30 cellular contexts compared by ENCODE assay signal in genomic region chr10:31923389-31923788, GRCh38.
"Had no signal": no experiment of that assay in that cellular context is flagged by ENCODE, and none has a peak within 500 bp of the region (broad histone marks: within the 10 kb centered on the region; RNA-seq: fewer than 3 reads in every experiment).

No MANE protein-coding gene starts in this region.

- H3K9me3 ChIP-seq: left ventricle myocardium inferior, neutrophil, ovary, right atrium auricular region, right lobe of liver, stomach, testis, thyroid gland, upper lobe of right lung had no signal

- ATAC-seq: natural killer cell; right lobe of liver; stimulated activated memory B cell treated with anti-CD40 and anti-IgM and Interleukin-4, amounts not matched to agents 10 μg/mL and 1 μg/mL and 100 μg/mL, for 72 hours; upper lobe of right lung had no signal

- H3K27ac Mint-ChIP-seq: mesothelial cell of epicardium; nephron progenitor cell; neural progenitor cell; progenitor cell of endocrine pancreas; stimulated activated memory B cell treated with anti-CD40 and anti-IgM and Interleukin-4, amounts not matched to agents 10 μg/mL and 1 μg/mL and 100 μg/mL, for 72 hours had no signal

- DNase-seq: hypothalamus; immature natural killer cell; islet precursor cell; left ventricle myocardium inferior; mesendoderm; naive B cell; natural killer cell; nephron progenitor cell; occipital lobe; ovary; right lobe of liver; stimulated activated CD4-positive, alpha-beta T cell treated with anti-CD3 and anti-CD28 coated beads, Interleukin-1b, Interleukin-23, amount 100 ng/mL, for 48 hours; stimulated activated CD4-positive, alpha-beta T cell treated with anti-CD3 and anti-CD28 coated beads, Interleukin-2, amount 100 ng/mL, for 48 hours; stimulated activated CD4-positive, alpha-beta T cell treated with anti-CD3 and anti-CD28 coated beads, Interleukin-4, amount 100 ng/mL, for 4 hours; stimulated activated CD8-positive, alpha-beta memory T cell treated with anti-CD3 and anti-CD28 coated beads, Interleukin-4, amount 100 ng/mL, for 48 hours; stimulated activated naive CD4-positive, alpha-beta T cell treated with Interleukin-2 at 50 U/mL for 16 hours; stomach; testis; thyroid gland; trophoblast cell; upper lobe of right lung had no signal

- H3K9me3 Mint-ChIP-seq: immature natural killer cell; mesothelial cell of epicardium; naive B cell; natural killer cell; stimulated activated memory B cell treated with anti-CD40 and anti-IgM and Interleukin-4, amounts not matched to agents 10 μg/mL and 1 μg/mL and 100 μg/mL, for 72 hours had no signal

- H3K4me2 ChIP-seq: neural progenitor cell, smooth muscle cell had no signal

- H3K36me3 Mint-ChIP-seq: immature natural killer cell, naive B cell, natural killer cell had no signal

- H2AFZ ChIP-seq: neural progenitor cell had no signal

- H3K27me3 ChIP-seq: neural progenitor cell, ovary, right atrium auricular region, right lobe of liver, stomach, testis, thyroid gland, upper lobe of right lung had no signal

- H3K4me3 ChIP-seq: left ventricle myocardium inferior, lung, neural progenitor cell, ovary, right atrium auricular region, right lobe of liver, smooth muscle cell, stomach, testis, thyroid gland, upper lobe of right lung had no signal

- H3K9ac ChIP-seq: neural progenitor cell had no signal

- H3K27me3 Mint-ChIP-seq: naive B cell; progenitor cell of endocrine pancreas; stimulated activated memory B cell treated with anti-CD40 and anti-IgM and Interleukin-4, amounts not matched to agents 10 μg/mL and 1 μg/mL and 100 μg/mL, for 72 hours had no signal

- H3K4me3 Mint-ChIP-seq: immature natural killer cell; mesothelial cell of epicardium; natural killer cell; nephron progenitor cell; neural progenitor cell; stimulated activated memory B cell treated with anti-CD40 and anti-IgM and Interleukin-4, amounts not matched to agents 10 μg/mL and 1 μg/mL and 100 μg/mL, for 72 hours had no signal

- H3K36me3 ChIP-seq: left ventricle myocardium inferior, neural progenitor cell, neutrophil, ovary, right atrium auricular region, right lobe of liver, stomach, thyroid gland, upper lobe of right lung had no signal

- H3K27ac ChIP-seq: left ventricle myocardium inferior, neural progenitor cell, neutrophil, ovary, right atrium auricular region, right lobe of liver, testis, thyroid gland, upper lobe of right lung had no signal

- FAIRE-seq: urothelium cell line had no signal
